Comparison of ENCODE assay signal across 21 cellular contexts in the genomic region with DNA sequence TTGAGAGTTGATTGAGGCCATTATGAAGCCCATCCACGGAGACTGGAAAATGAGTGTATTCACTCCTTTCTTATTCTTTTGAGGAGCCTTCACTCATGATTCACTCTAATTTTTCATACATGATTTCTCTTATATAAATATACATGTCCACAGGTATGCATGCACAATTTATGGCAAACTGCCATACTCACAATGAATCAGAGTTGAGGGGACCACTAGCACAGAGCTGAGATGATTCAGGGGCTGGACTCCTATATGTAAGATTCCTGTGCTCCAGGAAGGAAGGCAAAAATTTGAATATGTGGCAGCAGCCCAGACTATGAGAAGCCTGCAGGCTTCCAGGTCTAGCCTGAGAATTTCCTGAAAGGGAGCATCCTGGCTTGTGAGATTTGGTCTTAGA.
DNase-seq lines count a peak whose midpoint lies in the region; FAIRE-seq and TF ChIP-seq lines count a peak whose summit lies in the region.
"Had no signal": no experiment of that assay in that cellular context is flagged by ENCODE, and none has a peak within 500 bp of the region (broad histone marks: within the 10 kb centered on the region; RNA-seq: fewer than 3 reads in every experiment).

No MANE protein-coding gene starts in this region.

- H3K36me3 ChIP-seq in MG63 (no peaks in the 10 kb centered on the region), bronchial epithelial cell (ENCODE audit: control insufficient read depth, insufficient read depth, low read length) (no peaks in the 10 kb centered on the region)
- H3K36me3 ChIP-seq: ascending aorta had no signal

- H3K27me3 ChIP-seq in MG63 (no peaks in the 10 kb centered on the region), bronchial epithelial cell (ENCODE audit: control insufficient read depth, insufficient read depth, low read length) (no peaks in the 10 kb centered on the region)
- H3K27me3 ChIP-seq: ascending aorta had no signal

- TF ChIP-seq CTCF in bronchial epithelial cell (IDR thresholded peaks at IDR 0.05; ENCODE audit: insufficient read depth, low read length, severe bottlenecking): no peak

- FAIRE-seq in bronchial epithelial cell (lab: Jason Lieb, UNC): no peak
- no peak for FAIRE-seq in frontal cortex (lab: Jason Lieb, UNC)
- FAIRE-seq: urothelium cell line had no signal

- H3K9me3 ChIP-seq in MG63: peaks cover under 1% of the 10 kb centered on the region; the same call in 1 of the 2 replicates
- H3K9me3 ChIP-seq: ascending aorta, psoas muscle had no signal

- H3K4me3 ChIP-seq in MG63 (no peak overlapping the region), bronchial epithelial cell (ENCODE audit: low read depth, low read length) (no peak overlapping the region)
- H3K4me3 ChIP-seq: ascending aorta, psoas muscle had no signal

- DNase-seq in EH (ENCODE audit: low read depth) (peak; percentile 73), MG63 (peak; percentile 64), bronchial epithelial cell (ENCODE audit: low read depth) (peak; percentile 99), kidney glomerular epithelial cell (lab: John Stamatoyannopoulos, UW) (peak; percentile 69), CD1c-positive myeloid dendritic cell (ENCODE audit: extremely low spot score) (no peak), AG08395 (ENCODE audit: low spot score) (no peak), frontal cortex (ENCODE audit: low spot score in 2 of 2) (no peak), midbrain (lab: John Stamatoyannopoulos, UW) (no peak)
- DNase-seq: activated CD4-positive, alpha-beta memory T cell treated with anti-CD3 and anti-CD28 coated beads for 36 hours; activated naive CD4-positive, alpha-beta T cell treated with Interleukin-2 at 50 U/mL for 16 hours; CD8-positive, alpha-beta memory T cell; DND-41; left ventricle myocardium superior; NCI-H1436 treated with DMSO at 0.1 percent for 48 hours; NCI-H2171; NCI-H748 treated with DMSO at 0.1 percent for 48 hours; OCI-M1; psoas muscle; T-helper 17 cell had no signal

Comparison
In these comparisons a context has a peak if more than half of its experiments do, and no peak if none do; other contexts are left out.
1. DNase-seq: peak in EH (single experiment), MG63 (single experiment), bronchial epithelial cell (single experiment) and kidney glomerular epithelial cell (single experiment); none in CD1c-positive myeloid dendritic cell (single experiment), AG08395 (single experiment), frontal cortex (0 of 2) and midbrain (single experiment).